8 cellular contexts compared by ENCODE assay signal in genomic region chr16:10039220-10040096, GRCh38.
DNase-seq lines count a peak whose midpoint lies in the region; ATAC-seq and TF ChIP-seq lines count a peak whose summit lies in the region.

No MANE protein-coding gene starts in this region.

- peak; percentile 26 for DNase-seq in GM20000 (ENCODE audit: low spot score)
- peak in 44 of 56 donors; percentile 3 to 67 (median 38) for DNase-seq in amygdala (lab: John Stamatoyannopoulos, UW)
- DNase-seq in stromal cell of bone marrow (ENCODE audit: low read depth), result peak; percentile 3
- no peak for DNase-seq in GF-D8 (lab: John Stamatoyannopoulos, UW)
- no peak for DNase-seq in HT-29 (ENCODE audit: low spot score)

- peak; percentile 21 for TF ChIP-seq CTCF in GM20000 (IDR thresholded peaks at IDR 0.05; ENCODE audit: extremely low read depth, missing control alignments)

- ATAC-seq in HG02973 (IDR thresholded peaks at IDR 0.05; ENCODE audit: unreplicated experiment) (no peak), HG02571 (IDR thresholded peaks at IDR 0.05; ENCODE audit: unreplicated experiment) (no peak)

- peak overlapping the region; percentile 42 for H3K4me3 ChIP-seq in iPS-11a (ENCODE audit: low read depth, low read length)

Comparison
In these comparisons a context has a peak if more than half of its experiments do, and no peak if none do; other contexts are left out.
1. DNase-seq: peak in GM20000 (single experiment), amygdala (44 of 56) and stromal cell of bone marrow (single experiment); none in GF-D8 (single experiment) and HT-29 (single experiment).